ENCODE assay signal across 8 cellular contexts in the genomic region with DNA sequence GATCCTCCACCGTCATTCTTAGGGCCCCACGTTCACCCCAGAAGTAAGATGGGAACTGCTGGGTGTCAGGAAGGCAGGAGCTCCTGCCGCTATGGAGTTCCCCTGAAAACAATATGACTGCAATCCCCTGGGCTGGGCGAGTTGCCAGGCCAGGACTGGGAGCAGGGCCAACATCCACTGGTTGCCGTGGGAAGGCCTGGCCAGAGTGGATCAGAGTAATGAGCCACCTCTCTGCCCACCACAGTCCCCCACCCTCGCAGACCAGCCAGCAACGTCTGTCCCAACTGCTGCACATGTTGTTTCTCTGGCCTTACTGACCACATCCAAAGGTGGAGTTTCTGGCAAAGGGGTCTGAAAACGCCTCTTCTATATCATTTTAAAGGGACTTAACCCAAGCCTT.
DNase-seq lines count a peak whose midpoint lies in the region; ATAC-seq and TF ChIP-seq lines count a peak whose summit lies in the region.

No MANE protein-coding gene starts in this region.

- peaks cover 0 to 7% (median 0%) of the 10 kb centered on the region in 5 donors for H3K36me3 Mint-ChIP-seq in naive thymus-derived CD4-positive, alpha-beta T cell

- TF ChIP-seq CTCF in epithelial cell of esophagus (IDR thresholded peaks at IDR 0.05; ENCODE audit: insufficient read depth, low read depth, low read length, missing control alignments): no peak
- no peak for TF ChIP-seq CTCF in omental fat pad (IDR thresholded peaks at IDR 0.05)

- peaks cover 0 to 12% (median 0%) of the 10 kb centered on the region in 3 experiments for H3K9me3 ChIP-seq in naive thymus-derived CD4-positive, alpha-beta T cell (ENCODE audit: control insufficient read depth in 2 of 3, low read length in 3 of 3)

- H3K4me1 Mint-ChIP-seq in naive thymus-derived CD4-positive, alpha-beta T cell: no peaks in the 10 kb centered on the region

- no peaks in the 10 kb centered on the region for H3K27me3 ChIP-seq in naive thymus-derived CD4-positive, alpha-beta T cell (ENCODE audit: control insufficient read depth in 2 of 2, insufficient read depth in 2 of 2, low read length in 2 of 2)
- H3K27me3 ChIP-seq in H7 (ENCODE audit: control insufficient read depth, insufficient read depth, low read length): no peaks in the 10 kb centered on the region

- no peaks in the 10 kb centered on the region for H3K36me3 ChIP-seq in naive thymus-derived CD4-positive, alpha-beta T cell (ENCODE audit: control insufficient read depth in 2 of 3, insufficient read depth in 3 of 3, low read length in 3 of 3)
- H3K36me3 ChIP-seq in H7 (replicated peaks; ENCODE audit: control insufficient read depth, insufficient read depth, low read length): no peaks in the 10 kb centered on the region

- POLR2A ChIA-PET in naive thymus-derived CD4-positive, alpha-beta T cell (lab: Charles Lee): interaction anchor here (0.7 kb wide), 1 partner anchor 14 kb away, joined by 8 read pairs; no protein-coding TSS in a partner anchor

- no peak overlapping the region for H3K27ac ChIP-seq in naive thymus-derived CD4-positive, alpha-beta T cell (ENCODE audit: low read depth, low read length)

- no peak overlapping the region for H3K4me3 Mint-ChIP-seq in naive thymus-derived CD4-positive, alpha-beta T cell

- H3K4me3 ChIP-seq in epithelial cell of esophagus (ENCODE audit: low read length) (no peak overlapping the region), H7 (ENCODE audit: insufficient read depth, low read depth, low read length) (no peak overlapping the region)
- H3K4me3 ChIP-seq in naive thymus-derived CD4-positive, alpha-beta T cell (ENCODE audit: low read length): no peak overlapping the region

- CTCF ChIA-PET in naive thymus-derived CD4-positive, alpha-beta T cell (lab: Charles Lee): no interaction called here

- H3K27me3 Mint-ChIP-seq in naive thymus-derived CD4-positive, alpha-beta T cell: no peaks in the 10 kb centered on the region

- DNase-seq in DMS 273 treated with DMSO at 0.1 percent for 48 hours (lab: John Stamatoyannopoulos, UW) (peak; percentile 29), NCI-H2196 treated with DMSO at 0.1 percent for 48 hours (lab: John Stamatoyannopoulos, UW; ENCODE audit: unreplicated experiment) (peak; percentile 70), epithelial cell of esophagus (ENCODE audit: low read depth) (peak; percentile 83), omental fat pad (ENCODE audit: low spot score) (peak; percentile 56), H7 (no peak)
- DNase-seq in naive thymus-derived CD4-positive, alpha-beta T cell: no peak

- H3K4me1 ChIP-seq in naive thymus-derived CD4-positive, alpha-beta T cell (ENCODE audit: control insufficient read depth in 2 of 2, insufficient read depth in 2 of 2, low read length in 2 of 2): no peaks in the 10 kb centered on the region

- no peak overlapping the region for H3K27ac Mint-ChIP-seq in naive thymus-derived CD4-positive, alpha-beta T cell

- ATAC-seq in omental fat pad (ENCODE audit: low FRiP score) (peak; percentile 50), GM21528 (IDR thresholded peaks at IDR 0.05; ENCODE audit: low FRiP score, unreplicated experiment) (no peak), GM21576 (IDR thresholded peaks at IDR 0.05; ENCODE audit: unreplicated experiment) (no peak)
- no peak for ATAC-seq in naive thymus-derived CD4-positive, alpha-beta T cell

- H3K9me3 Mint-ChIP-seq in naive thymus-derived CD4-positive, alpha-beta T cell: peaks cover 0 to 13% (median 8%) of the 10 kb centered on the region in 11 donors

- intact Hi-C loops in naive thymus-derived CD4-positive, alpha-beta T cell (cut with micrococcal nuclease): no loop called here

Comparison
In these comparisons a context has a peak if more than half of its experiments do, and no peak if none do; other contexts are left out.
1. DNase-seq: peak in DMS 273 treated with DMSO at 0.1 percent for 48 hours (single experiment), NCI-H2196 treated with DMSO at 0.1 percent for 48 hours (single experiment), epithelial cell of esophagus (single experiment) and omental fat pad (single experiment); none in naive thymus-derived CD4-positive, alpha-beta T cell (0 of 9) and H7 (single experiment).